ENCODE assay signal across 8 cellular contexts in genomic region chr19:1811942-1812425, GRCh38. TPM values are rescaled to one million over a fixed set of nuclear protein-coding genes. Genes with fewer than 3 reads are reported as not detected.
DNase-seq lines count a peak whose midpoint lies in the region; ATAC-seq, FAIRE-seq and TF ChIP-seq lines count a peak whose summit lies in the region.

ATP8B3 (minus strand) TSS chr19:1812276; CDS start chr19:1811736, 540 bp downstream.

- DNase-seq in GM12892 (ENCODE audit: insufficient read length) (peak; percentile 100), SK-N-SH (peak; percentile 99), endodermal cell (no peak), osteocyte (ENCODE audit: extremely low spot score, unreplicated experiment) (no peak), ureter (ENCODE audit: low spot score) (no peak), NCI-H226 (no peak)

- H3K9ac ChIP-seq in SK-N-SH (peak within 1 kb of the TSS; percentile 75), endodermal cell (ENCODE audit: extremely low read depth, low read length, poor library complexity, severe bottlenecking) (peak within 1 kb of the TSS; percentile 33)

- H3K4me2 ChIP-seq in SK-N-SH, result peak within 1 kb of the TSS; percentile 77

- peak within 1 kb of the TSS; percentile 88; the same call in 1 of the 2 replicates for H2AFZ ChIP-seq in SK-N-SH (ENCODE audit: low read depth)

- H3K79me2 ChIP-seq in SK-N-SH (ENCODE audit: insufficient read depth), result no peaks in the 10 kb centered on the region

- H3K4me3 Mint-ChIP-seq in endodermal cell (peak within 1 kb of the TSS; percentile 75), osteocyte (ENCODE audit: unreplicated experiment) (peak within 1 kb of the TSS; percentile 91)

- FAIRE-seq in GM12892 (lab: Jason Lieb, UNC), result no peak

- H3K27ac Mint-ChIP-seq in endodermal cell (peak within 1 kb of the TSS; percentile 95), osteocyte (ENCODE audit: unreplicated experiment) (peak within 1 kb of the TSS; percentile 88)

- CTCF ChIA-PET in SK-N-SH (lab: Yijun Ruan, JAX), result interaction anchor here (0.9 to 3.6 kb wide), 4 partner anchors 15 to 140 kb away, joined by 5 to 20 read pairs (median 8); no protein-coding TSS in a partner anchor

- H3K9me3 Mint-ChIP-seq in endodermal cell (no peaks in the 10 kb centered on the region), osteocyte (ENCODE audit: unreplicated experiment) (no peaks in the 10 kb centered on the region)

- no peak for TF ChIP-seq RAD21 in SK-N-SH (IDR thresholded peaks at IDR 0.05; ENCODE audit: low read length)

- peaks cover 5% of the 10 kb centered on the region for H3K36me3 Mint-ChIP-seq in endodermal cell (ENCODE audit: low read depth)
- peaks cover 3% of the 10 kb centered on the region for H3K36me3 Mint-ChIP-seq in osteocyte (ENCODE audit: unreplicated experiment)

- TF ChIP-seq POLR2A in GM12892 (IDR thresholded peaks at IDR 0.05; ENCODE audit: low read depth, low read length), result no peak

- peak within 1 kb of the TSS; percentile 64 to 71 for H3K4me3 ChIP-seq in SK-N-SH (ENCODE audit: low read depth in 2 of 2, low read length in 1 of 2)
- H3K4me3 ChIP-seq in endodermal cell (ENCODE audit: low read length), result peak within 1 kb of the TSS; percentile 85

- no peaks in the 10 kb centered on the region for H4K20me1 ChIP-seq in SK-N-SH (ENCODE audit: insufficient read depth)

- peaks cover 0 to 17% of the 10 kb centered on the region in 2 experiments for H3K36me3 ChIP-seq in SK-N-SH (replicated peaks in 1 of 2; ENCODE audit: control insufficient read depth in 1 of 2, insufficient read depth in 2 of 2, low read length in 1 of 2)
- no peaks in the 10 kb centered on the region for H3K36me3 ChIP-seq in endodermal cell (ENCODE audit: control insufficient read depth, insufficient read depth, low read length)

- no peaks in the 10 kb centered on the region for H3K27me3 ChIP-seq in SK-N-SH (ENCODE audit: insufficient read depth)
- H3K27me3 ChIP-seq in endodermal cell (ENCODE audit: control insufficient read depth, insufficient read depth, low read length, poor library complexity, severe bottlenecking), result no peaks in the 10 kb centered on the region

- H3K4me1 Mint-ChIP-seq in endodermal cell (peaks cover 2% of the 10 kb centered on the region), osteocyte (ENCODE audit: unreplicated experiment) (peaks cover 15% of the 10 kb centered on the region)

- POLR2A ChIA-PET in SK-N-SH (lab: Yijun Ruan, JAX), result no interaction called here

- H3K4me1 ChIP-seq in SK-N-SH (ENCODE audit: control insufficient read depth in 1 of 2, insufficient read depth in 2 of 2, low read depth in 1 of 2, low read length in 1 of 2) (peaks cover 0 to 14% of the 10 kb centered on the region in 2 experiments; a peak in 1 of 4 replicates), endodermal cell (ENCODE audit: control insufficient read depth, insufficient read depth, low read length) (no peaks in the 10 kb centered on the region)

- 3% methylated on average over 7 of the region's 48 CpGs for WGBS in SK-N-SH (ENCODE audit: low lambda C conversion rate)
- WGBS in endodermal cell (ENCODE audit: insufficient coverage in 1 of 2, insufficient read length in 1 of 2), 2 experiments, result 0 to 7% methylated on average over 4 to 43 of the region's 48 CpGs

- H3K9me3 ChIP-seq in SK-N-SH (no peaks in the 10 kb centered on the region), endodermal cell (ENCODE audit: control insufficient read depth, low read length) (no peaks in the 10 kb centered on the region)

- ATAC-seq in HG02571 (IDR thresholded peaks at IDR 0.05; ENCODE audit: unreplicated experiment) (peak; percentile 15), GM21529 (IDR thresholded peaks at IDR 0.05; ENCODE audit: unreplicated experiment) (no peak)

- peak within 1 kb of the TSS; percentile 69 to 72 for H3K27ac ChIP-seq in SK-N-SH (ENCODE audit: low read depth in 2 of 2, low read length in 1 of 2)
- H3K27ac ChIP-seq in endodermal cell (ENCODE audit: low read depth, low read length), result peak within 1 kb of the TSS; percentile 53

- no peaks in the 10 kb centered on the region for H3K9me2 ChIP-seq in SK-N-SH

- no peak for TF ChIP-seq EP300 in SK-N-SH (IDR thresholded peaks at IDR 0.05; ENCODE audit: borderline replicate concordance in 1 of 2, low read depth in 1 of 2, low read length in 1 of 2)

- H3F3A ChIP-seq in SK-N-SH (replicated peaks; ENCODE audit: insufficient read depth), result peaks cover 4% of the 10 kb centered on the region

- TF ChIP-seq CTCF in SK-N-SH (IDR thresholded peaks at IDR 0.05) (peak; percentile 41), endodermal cell (conservative IDR thresholded peaks at IDR 0.05) (peak; percentile 54), osteocyte (IDR thresholded peaks at IDR 0.05) (no peak)

- peaks cover 8% of the 10 kb centered on the region for H3K27me3 Mint-ChIP-seq in endodermal cell (ENCODE audit: insufficient read depth)
- no peaks in the 10 kb centered on the region for H3K27me3 Mint-ChIP-seq in osteocyte (ENCODE audit: unreplicated experiment)

TF ChIP-seq in SK-N-SH, 30 proteins besides CTCF, POLR2A, EP300 and RAD21:
- TF ChIP-seq RCOR1 (IDR thresholded peaks at IDR 0.05; ENCODE audit: low read length), result no peak
- TF ChIP-seq IRF3 (IDR thresholded peaks at IDR 0.05; ENCODE audit: low read depth, low read length), result no peak
- TF ChIP-seq GATA2 (CRISPR knock-in tag; IDR thresholded peaks at IDR 0.05), result no peak
- no peak for TF ChIP-seq TCF12 (IDR thresholded peaks at IDR 0.05)
- no peak for TF ChIP-seq GABPA (IDR thresholded peaks at IDR 0.05; ENCODE audit: low read depth)
- no peak for TF ChIP-seq CHD2 (IDR thresholded peaks at IDR 0.05; ENCODE audit: low read length, partially characterized antibody)
- TF ChIP-seq USF1 (IDR thresholded peaks at IDR 0.05; ENCODE audit: borderline replicate concordance, low read depth), result no peak
- no peak for TF ChIP-seq TEAD4 (IDR thresholded peaks at IDR 0.05; ENCODE audit: borderline replicate concordance, insufficient read depth)
- TF ChIP-seq MEF2A (IDR thresholded peaks at IDR 0.05; ENCODE audit: borderline replicate concordance, low read depth), result no peak
- TF ChIP-seq JUND (IDR thresholded peaks at IDR 0.05), result no peak
- TF ChIP-seq NFIC (IDR thresholded peaks at IDR 0.05; ENCODE audit: borderline replicate concordance), result no peak
- no peak for TF ChIP-seq YY1 (IDR thresholded peaks at IDR 0.05; ENCODE audit: low read depth)
- TF ChIP-seq MXI1 (IDR thresholded peaks at IDR 0.05; ENCODE audit: low read depth, low read length), result no peak; the same call in 1 of the 2 replicates
- TF ChIP-seq NRF1 (IDR thresholded peaks at IDR 0.05; ENCODE audit: low read depth, low read length), result no peak
- no peak for TF ChIP-seq EZH2phosphoT487 (IDR thresholded peaks at IDR 0.05; ENCODE audit: borderline replicate concordance, low read depth)
- no peak for TF ChIP-seq MAX (IDR thresholded peaks at IDR 0.05; ENCODE audit: low read depth)
- no peak for TF ChIP-seq POLR2AphosphoS5 (IDR thresholded peaks at IDR 0.05; ENCODE audit: low read depth, low read length)
- no peak for TF ChIP-seq FOSL2 (IDR thresholded peaks at IDR 0.05; ENCODE audit: borderline replicate concordance, low read depth)
TF ChIP-seq in SK-N-SH: peak in this region for 0.

RNA-seq across cellular contexts. Expression of gene ATP8B3, which starts in this region (rescaled TPM):
- polyA plus RNA-seq in GM12892 (2012; ENCODE audit: missing spikeins), result 1.1 TPM
- polyA plus RNA-seq in SK-N-SH (2012; rRNA removed), result 6.2 and 8.0 TPM in 2 replicates
- 3.1 and 4.9 TPM in 2 replicates for polyA plus RNA-seq in SK-N-SH (2012; cell fraction: cytosol; rRNA removed)
- polyA plus RNA-seq in SK-N-SH (2012; cell fraction: nucleus; rRNA removed), result 20.8 and 25.6 TPM in 2 replicates
- total RNA-seq in endodermal cell (1 to 10 TPM; 2.3 to 3.4 TPM), osteocyte (4.6 and 5.2 TPM in 2 replicates), ureter (1.3 TPM)
- 3.7 TPM for polyA plus RNA-seq in endodermal cell (2013, experiment 1 of 2)
- 3.3 TPM for polyA plus RNA-seq in endodermal cell (2013, experiment 2 of 2)

Comparison
In these comparisons a context has a peak if more than half of its experiments do, and no peak if none do; other contexts are left out.
1. DNase-seq: peak in GM12892 (single experiment) and SK-N-SH (single experiment); none in endodermal cell (single experiment), osteocyte (single experiment), ureter (single experiment) and NCI-H226 (single experiment).